14 cellular contexts compared by ENCODE assay signal in the genomic region with DNA sequence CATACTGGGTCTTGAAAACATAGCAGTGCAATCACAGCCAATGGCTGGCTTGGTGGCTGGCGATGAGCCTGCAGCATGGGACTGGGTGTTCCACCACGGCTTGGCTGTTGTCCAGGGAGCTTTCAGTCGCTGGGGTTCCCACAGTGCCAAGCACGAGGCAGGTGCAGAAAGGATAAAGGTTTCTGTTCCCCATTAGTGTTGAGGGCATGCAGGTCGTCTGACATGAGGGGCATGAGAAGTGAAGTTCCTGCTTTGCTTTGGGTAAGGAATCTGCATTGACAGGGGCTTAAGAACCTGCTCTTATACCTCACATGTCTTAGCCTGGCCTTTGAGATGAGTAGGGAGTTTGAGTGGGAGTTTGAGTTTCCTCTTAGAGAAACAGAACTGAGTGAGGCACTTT. TPM values are rescaled to one million over a fixed set of nuclear protein-coding genes. Genes with fewer than 3 reads are reported as not detected.
A peak's percentile ranks its signal among the peaks of the same experiment; 100 is the strongest.
DNase-seq lines count a peak whose midpoint lies in the region; ATAC-seq, FAIRE-seq and TF ChIP-seq lines count a peak whose summit lies in the region.
"Had no signal": no experiment of that assay in that cellular context is flagged by ENCODE, and none has a peak within 500 bp of the region (broad histone marks: within the 10 kb centered on the region; RNA-seq: fewer than 3 reads in every experiment).

No MANE protein-coding gene starts in this region.

- 0 out of 4 replicates have a peak, but pooled peaks of 1 of the 2 experiments have one; percentile 56 for TF ChIP-seq EP300 in GM12878 (IDR thresholded peaks at IDR 0.05; ENCODE audit: borderline replicate concordance in 1 of 2, control insufficient read depth in 1 of 2, low read depth in 2 of 2, low read length in 2 of 2)

- ATAC-seq in GM19468 (IDR thresholded peaks at IDR 0.05; ENCODE audit: extremely low read depth, unreplicated experiment) (peak; percentile 45), HG03095 (IDR thresholded peaks at IDR 0.05; ENCODE audit: unreplicated experiment) (peak; percentile 54), GM12878 (peak; percentile 76), GM21576 (IDR thresholded peaks at IDR 0.05; ENCODE audit: unreplicated experiment) (no peak)
- ATAC-seq: activated T-cell treated with anti-CD3 and anti-CD28 coated beads, Interleukin-2, amount 50 U/mL, for 4 hours had no signal

- SMC1A ChIA-PET in GM12878 (lab: Charles Lee; ENCODE audit: uncharacterized antibody, unreplicated experiment), result interaction anchor here (0.8 to 1.6 kb wide), 4 partner anchors 13 to 258 kb away, joined by 3 to 4 read pairs (median 3); no protein-coding TSS in a partner anchor

- FAIRE-seq in GM12878 (lab: Jason Lieb, UNC), result no peak
- FAIRE-seq: astrocyte had no signal

- H3K27ac ChIP-seq in GM12878 (ENCODE audit: control insufficient read depth, insufficient read depth), result no peak overlapping the region

- in situ Hi-C loops in GM12878 (cut with MboI), result no loop called here

- no peak for TF ChIP-seq RAD21 in GM12878 (IDR thresholded peaks at IDR 0.05; ENCODE audit: insufficient read depth, low read depth, low read length)

- WGBS in GM12878 (ENCODE audit: insufficient coverage, insufficient replicate concordance, low lambda C conversion rate, missing lambda C conversion rate), result 18% methylated on average over 5 of the region's 5 CpGs

- no peaks in the 10 kb centered on the region for H3K36me3 ChIP-seq in GM12878 (ENCODE audit: control insufficient read depth in 2 of 2, insufficient read depth in 2 of 2, low read length in 1 of 2)

- no peaks in the 10 kb centered on the region for H3K27me3 ChIP-seq in GM12878 (replicated peaks in 1 of 2; ENCODE audit: control insufficient read depth in 2 of 2, insufficient read depth in 2 of 2, low read length in 1 of 2)

- CTCF ChIA-PET in GM10248 (lab: Yijun Ruan, JAX), result no interaction called here
- CTCF ChIA-PET in GM12878 (lab: Yijun Ruan, JAX), result interaction anchor here (1.2 to 1.5 kb wide), 4 partner anchors 9 to 202 kb away, joined by 3 to 8 read pairs (median 4); a partner anchor contains a TSS

- BruUV-seq in GM12878 (replicated peaks; lab: Mats Ljungman, UMichigan), result no TSS peak

- no peak overlapping the region for H3K4me3 ChIP-seq in GM12878

- no peaks in the 10 kb centered on the region for H3K79me2 ChIP-seq in GM12878 (ENCODE audit: control insufficient read depth, insufficient read depth, low read length)

- RAD21 ChIA-PET in GM12878 (lab: Charles Lee; ENCODE audit: unreplicated experiment), result interaction anchor here (0.7 kb wide), 1 partner anchor 11 kb away, joined by 3 read pairs; no protein-coding TSS in a partner anchor

- intact Hi-C loops in GM12878 (cut with micrococcal nuclease; ENCODE audit: unreplicated experiment), result no loop called here

- peaks cover 4% of the 10 kb centered on the region for H3K4me1 ChIP-seq in GM12878 (ENCODE audit: control insufficient read depth, insufficient read depth, low read length)

- DNase-seq in GM10248 (ENCODE audit: extremely low spot score), result peak; percentile 43
- peak; percentile 61 for DNase-seq in GM12878 (ENCODE audit: low read depth, low spot score)
- no peak for DNase-seq in NCI-H2196 (lab: John Stamatoyannopoulos, UW; ENCODE audit: unreplicated experiment)
- no peak for DNase-seq in stimulated activated CD4-positive, alpha-beta T cell treated with anti-CD3 and anti-CD28 coated beads, Interleukin-4, amount 100 ng/mL, for 24 hours
- DNase-seq in DMS53 treated with DMSO at 0.1 percent for 48 hours (lab: John Stamatoyannopoulos, UW; ENCODE audit: unreplicated experiment), result no peak
- DNase-seq: activated CD4-positive, CD25-positive, alpha-beta regulatory T cell; activated T-cell treated with anti-CD3 and anti-CD28 coated beads, Interleukin-2, amount 50 U/mL, for 4 hours; NCI-H82 had no signal

- H3K9ac ChIP-seq in GM12878 (ENCODE audit: control insufficient read depth, insufficient read depth, low read length), result no peak overlapping the region

- H2AFZ ChIP-seq in GM12878 (ENCODE audit: control insufficient read depth, low read depth, low read length), result peak overlapping the region; percentile 29; the same call in 1 of the 2 replicates

- POLR2A ChIA-PET in GM10248 (lab: Yijun Ruan, JAX), result no interaction called here
- POLR2A ChIA-PET in GM12878 (lab: Charles Lee), result interaction anchor here (0.6 to 0.9 kb wide), 2 partner anchors 9 to 10 kb away, joined by 3 read pairs; a partner anchor contains a TSS

- TF ChIP-seq CTCF in GM10248 (IDR thresholded peaks at IDR 0.05; ENCODE audit: control extremely low read depth, extremely low read depth, low read depth, missing control alignments), result no peak
- no peak for TF ChIP-seq CTCF in GM12878 (IDR thresholded peaks at IDR 0.05 in 2 of 3, conservative IDR thresholded peaks at IDR 0.05 in 1 of 3; ENCODE audit: control insufficient read depth in 2 of 3, extremely low read depth in 1 of 3, insufficient read depth in 1 of 3, low read depth in 3 of 3, low read length in 3 of 3)

- H3K4me2 ChIP-seq in GM12878 (ENCODE audit: control insufficient read depth, insufficient read depth), result peak overlapping the region; percentile 30; the same call in 1 of the 2 replicates

- no peak for TF ChIP-seq POLR2A in GM12878 (IDR thresholded peaks at IDR 0.05; ENCODE audit: low read depth, low read length)

- H3K9me3 ChIP-seq in GM12878 (replicated peaks; ENCODE audit: control insufficient read depth, insufficient read depth, low read length), result no peaks in the 10 kb centered on the region

- H4K20me1 ChIP-seq in GM12878 (ENCODE audit: control insufficient read depth, insufficient read depth), result no peaks in the 10 kb centered on the region

TF ChIP-seq in GM12878, 131 proteins besides CTCF, POLR2A, EP300 and RAD21 (continues in another document):
- TF ChIP-seq, protein P1, sequence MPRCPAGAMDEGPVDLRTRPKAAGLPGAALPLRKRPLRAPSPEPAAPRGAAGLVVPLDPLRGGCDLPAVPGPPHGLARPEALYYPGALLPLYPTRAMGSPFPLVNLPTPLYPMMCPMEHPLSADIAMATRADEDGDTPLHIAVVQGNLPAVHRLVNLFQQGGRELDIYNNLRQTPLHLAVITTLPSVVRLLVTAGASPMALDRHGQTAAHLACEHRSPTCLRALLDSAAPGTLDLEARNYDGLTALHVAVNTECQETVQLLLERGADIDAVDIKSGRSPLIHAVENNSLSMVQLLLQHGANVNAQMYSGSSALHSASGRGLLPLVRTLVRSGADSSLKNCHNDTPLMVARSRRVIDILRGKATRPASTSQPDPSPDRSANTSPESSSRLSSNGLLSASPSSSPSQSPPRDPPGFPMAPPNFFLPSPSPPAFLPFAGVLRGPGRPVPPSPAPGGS (IDR thresholded peaks at IDR 0.05; ENCODE audit: borderline replicate concordance, insufficient read depth, low read depth, low read length, poor library complexity, severe bottlenecking), result no peak
- TF ChIP-seq DPF2 (IDR thresholded peaks at IDR 0.05), result no peak; the same call in 1 of the 2 replicates
- TF ChIP-seq MXI1 (IDR thresholded peaks at IDR 0.05; ENCODE audit: low read depth, low read length), result peak; percentile 45; the same call in 1 of the 2 replicates
- TF ChIP-seq SUPT20H (IDR thresholded peaks at IDR 0.05; ENCODE audit: borderline replicate concordance, control insufficient read depth, low read depth, low read length), result no peak
- TF ChIP-seq CEBPB (IDR thresholded peaks at IDR 0.05; ENCODE audit: borderline replicate concordance in 1 of 2, low read depth in 2 of 2, low read length in 2 of 2), result no peak
- peak; percentile 16 for TF ChIP-seq MEF2B (IDR thresholded peaks at IDR 0.05; ENCODE audit: partially characterized antibody, poor library complexity, severe bottlenecking)
- peak; percentile 50; the same call in 1 of the 2 replicates for TF ChIP-seq IRF4 (IDR thresholded peaks at IDR 0.05; ENCODE audit: low read depth, low read length)
- TF ChIP-seq POLR2AphosphoS5 (IDR thresholded peaks at IDR 0.05; ENCODE audit: low read length), result no peak
- TF ChIP-seq SMAD1 (IDR thresholded peaks at IDR 0.05; ENCODE audit: low read depth, partially characterized antibody), result peak; percentile 23

RNA-seq across cellular contexts. Expression of a gene that starts 9.0 kb away (rescaled TPM):
- 2.9 and 4.6 TPM in 2 replicates for total RNA-seq in GM12878 (2013; cell fraction: nucleolus; rRNA removed)
- 0.17 TPM in 1 of 2 replicates, not detected in the other for total RNA-seq in GM12878 (2014; rRNA removed)
- total RNA-seq in GM12878 (2014; rRNA removed; fragmentation: Illumina TruSeq; extraction: Trizol), result 0.04 TPM in 1 of 2 replicates, not detected in the other
- total RNA-seq in GM12878 (2021), result 0.21 and 0.37 TPM in 2 replicates
- not detected for polyA plus RNA-seq in GM12878 (2011; ENCODE audit: low read depth)
- polyA plus RNA-seq in GM12878 (2011; rRNA removed), result 2.3 and 3.4 TPM in 2 replicates
- polyA plus RNA-seq in GM12878 (2011; cell fraction: cytosol; rRNA removed), result 0.95 and 1.0 TPM in 2 replicates
- polyA plus RNA-seq in GM12878 (2011; cell fraction: nucleus; rRNA removed), result 1.7 and 1.8 TPM in 2 replicates
- polyA plus RNA-seq in GM12878 (2012), result 0.03 TPM in 1 of 2 replicates, not detected in the other
- 0.10 and 0.44 TPM in 2 replicates for polyA plus RNA-seq in GM12878 (2014; fragmentation: Illumina TruSeq; extraction: Trizol)
- under 1 TPM in 1 of 2 experiments, not detected in 1; 0.02 TPM for polyA plus RNA-seq in GM12878 (2014; fragmentation: Nextera tagmentation; extraction: Ambion mirVana)
- polyA plus RNA-seq in GM12878 (2014; rRNA removed), result 0.26 TPM in 1 of 2 replicates, not detected in the other
- under 1 TPM; 0.23 to 0.63 TPM for polyA plus RNA-seq in GM12878 (2016; fragmentation: Nextera tagmentation; extraction: Ambion mirVana)
- polyA minus RNA-seq in GM12878 (2011; rRNA and poly(A)+ RNA removed), result 4.1 and 4.6 TPM in 2 replicates
- polyA minus RNA-seq in GM12878 (2011; cell fraction: cytosol; rRNA and poly(A)+ RNA removed), result 0.67 and 1.2 TPM in 2 replicates
- polyA minus RNA-seq in GM12878 (2011; cell fraction: nucleus; rRNA and poly(A)+ RNA removed), result 3.3 TPM in 2 replicates
- polyA plus RNA-seq: BJ, neural cell had no signal

RNA-seq across cellular contexts. Expression of a gene that starts 43.5 kb away (rescaled TPM):
- total RNA-seq in GM12878 (2013; cell fraction: nucleolus; rRNA removed), result not detected in 2 replicates
- 0.06 TPM in 1 of 2 replicates, not detected in the other for total RNA-seq in GM12878 (2014; rRNA removed)
- total RNA-seq in GM12878 (2014; rRNA removed; fragmentation: Illumina TruSeq; extraction: Trizol), result not detected in 2 replicates
- 0.11 TPM in 1 of 2 replicates, not detected in the other for total RNA-seq in GM12878 (2021)
- polyA plus RNA-seq in GM12878 (2011; ENCODE audit: low read depth), result not detected
- not detected in 2 replicates for polyA plus RNA-seq in GM12878 (2011; rRNA removed)
- polyA plus RNA-seq in GM12878 (2011; cell fraction: cytosol; rRNA removed), result not detected in 2 replicates
- polyA plus RNA-seq in GM12878 (2011; cell fraction: nucleus; rRNA removed), result not detected in 2 replicates
- polyA plus RNA-seq in GM12878 (2012), result not detected in 2 replicates
- polyA plus RNA-seq in GM12878 (2014; fragmentation: Illumina TruSeq; extraction: Trizol), result 0.04 TPM in 1 of 2 replicates, not detected in the other
- under 1 TPM; 0.08 to 0.09 TPM for polyA plus RNA-seq in GM12878 (2014; fragmentation: Nextera tagmentation; extraction: Ambion mirVana)
- 0.04 TPM in 1 of 2 replicates, not detected in the other for polyA plus RNA-seq in GM12878 (2014; rRNA removed)
- not detected for polyA plus RNA-seq in GM12878 (2016; fragmentation: Nextera tagmentation; extraction: Ambion mirVana)
- polyA minus RNA-seq in GM12878 (2011; rRNA and poly(A)+ RNA removed), result not detected in 2 replicates
- polyA minus RNA-seq in GM12878 (2011; cell fraction: cytosol; rRNA and poly(A)+ RNA removed), result not detected in 2 replicates
- polyA minus RNA-seq in GM12878 (2011; cell fraction: nucleus; rRNA and poly(A)+ RNA removed), result not detected in 2 replicates
- total RNA-seq: activated T-cell treated with anti-CD3 and anti-CD28 coated beads, Interleukin-2, amount 50 U/mL, for 4 hours; astrocyte had no signal
- polyA plus RNA-seq: BJ, neural cell had no signal

Comparison
In these comparisons a context has a peak if more than half of its experiments do, and no peak if none do; other contexts are left out.
1. DNase-seq: peak in GM10248 (single experiment) and GM12878 (single experiment); none in NCI-H2196 (single experiment), stimulated activated CD4-positive, alpha-beta T cell treated with anti-CD3 and anti-CD28 coated beads, Interleukin-4, amount 100 ng/mL, for 24 hours (single experiment) and DMS53 treated with DMSO at 0.1 percent for 48 hours (single experiment).